In the genomic region with DNA sequence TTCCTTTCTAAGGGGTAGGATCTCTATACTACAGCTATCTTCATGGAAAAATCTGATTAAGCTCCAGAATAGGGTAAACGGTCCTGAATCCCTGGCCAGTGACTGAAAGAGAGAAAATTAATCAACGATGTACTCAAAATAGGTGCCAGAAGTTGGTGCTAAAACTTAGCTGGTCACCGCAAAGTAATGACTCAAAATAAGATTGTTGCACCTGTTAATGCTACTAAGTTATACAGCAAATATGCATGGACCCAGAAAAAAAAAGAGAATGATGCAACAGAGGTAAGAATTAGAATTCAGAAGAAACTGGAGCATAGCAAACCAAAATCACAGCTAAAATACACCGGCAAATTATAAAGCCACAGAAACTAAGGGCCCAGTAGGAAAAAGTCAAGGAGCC, we compare ENCODE assay signal across 22 cellular contexts.
DNase-seq lines count a peak whose midpoint lies in the region; ATAC-seq and TF ChIP-seq lines count a peak whose summit lies in the region.
"Had no signal": no experiment of that assay in that cellular context is flagged by ENCODE, and none has a peak within 500 bp of the region (broad histone marks: within the 10 kb centered on the region; RNA-seq: fewer than 3 reads in every experiment).

No MANE protein-coding gene starts in this region.

- H3K27ac Mint-ChIP-seq in activated naive CD4-positive, alpha-beta T cell treated with anti-CD3 and anti-CD28 coated beads for 36 hours, result no peak overlapping the region
- H3K27ac Mint-ChIP-seq: CD14-positive monocyte; HFFc6; naive B cell; progenitor cell of endocrine pancreas; T-helper 1 cell treated with Interleukin-12 subunit alpha and Interleukin-12 subunit beta and Interleukin-4 antibody, amounts not matched to agents 30 μg/mL and 1 μg/mL, for 36 hours had no signal

- H3K4me3 Mint-ChIP-seq in activated naive CD4-positive, alpha-beta T cell treated with anti-CD3 and anti-CD28 coated beads for 36 hours, result no peak overlapping the region
- H3K4me3 Mint-ChIP-seq: CD14-positive monocyte; HFFc6; naive B cell; T-helper 1 cell treated with Interleukin-12 subunit alpha and Interleukin-12 subunit beta and Interleukin-4 antibody, amounts not matched to agents 30 μg/mL and 1 μg/mL, for 36 hours had no signal

- H3K9me3 Mint-ChIP-seq in activated naive CD4-positive, alpha-beta T cell treated with anti-CD3 and anti-CD28 coated beads for 36 hours, result no peaks in the 10 kb centered on the region
- H3K9me3 Mint-ChIP-seq: CD14-positive monocyte; HFFc6; naive B cell; T-helper 1 cell treated with Interleukin-12 subunit alpha and Interleukin-12 subunit beta and Interleukin-4 antibody, amounts not matched to agents 30 μg/mL and 1 μg/mL, for 36 hours had no signal

- no peaks in the 10 kb centered on the region for H3K36me3 ChIP-seq in spleen
- H3K36me3 ChIP-seq: gastrocnemius medialis, lower lobe of right lung, upper lobe of right lung had no signal

- no peak overlapping the region for H3K4me3 ChIP-seq in spleen
- H3K4me3 ChIP-seq: A549, gastrocnemius medialis, lower lobe of right lung, upper lobe of right lung had no signal

- no peaks in the 10 kb centered on the region for H3K4me1 Mint-ChIP-seq in activated naive CD4-positive, alpha-beta T cell treated with anti-CD3 and anti-CD28 coated beads for 36 hours (ENCODE audit: low read depth)
- H3K4me1 Mint-ChIP-seq: CD14-positive monocyte, naive B cell had no signal

- ATAC-seq in GM18498 (IDR thresholded peaks at IDR 0.05; ENCODE audit: unreplicated experiment), result peak; percentile 64
- peak; percentile 58 for ATAC-seq in GM19372 (IDR thresholded peaks at IDR 0.05; ENCODE audit: low read depth, unreplicated experiment)
- peak; percentile 69 for ATAC-seq in HG02588 (IDR thresholded peaks at IDR 0.05; ENCODE audit: unreplicated experiment)
- peak; percentile 80 for ATAC-seq in HG03280 (IDR thresholded peaks at IDR 0.05; ENCODE audit: unreplicated experiment)
- ATAC-seq in omental fat pad (ENCODE audit: low FRiP score), result no peak
- ATAC-seq: A549, gastrocnemius medialis, lower lobe of right lung, Right ventricle myocardium inferior, upper lobe of right lung had no signal

- no peaks in the 10 kb centered on the region for H3K4me1 ChIP-seq in spleen
- H3K4me1 ChIP-seq: A549, gastrocnemius medialis, lower lobe of right lung, upper lobe of right lung had no signal

- CTCF ChIA-PET in activated naive CD4-positive, alpha-beta T cell treated with anti-CD3 and anti-CD28 coated beads for 36 hours (lab: Charles Lee), result no interaction called here

- no peak overlapping the region for H3K27ac ChIP-seq in spleen
- H3K27ac ChIP-seq: A549, gastrocnemius medialis, lower lobe of right lung, upper lobe of right lung had no signal

- H3K27me3 Mint-ChIP-seq in activated naive CD4-positive, alpha-beta T cell treated with anti-CD3 and anti-CD28 coated beads for 36 hours (ENCODE audit: low read depth), result no peaks in the 10 kb centered on the region
- H3K27me3 Mint-ChIP-seq: naive B cell, progenitor cell of endocrine pancreas had no signal

- WGBS in spleen, 5 donors, result 69 to 89% (median 74%) methylated on average over 4 of the region's 4 CpGs

- no peak for TF ChIP-seq CTCF in spleen (IDR thresholded peaks at IDR 0.05 in 8 of 11, conservative IDR thresholded peaks at IDR 0.05 in 3 of 11)
- TF ChIP-seq CTCF in omental fat pad (IDR thresholded peaks at IDR 0.05), result no peak

- H3K9me3 ChIP-seq in spleen, result no peaks in the 10 kb centered on the region
- H3K9me3 ChIP-seq: A549, gastrocnemius medialis, lower lobe of right lung, upper lobe of right lung had no signal

- H3K27me3 ChIP-seq in spleen (replicated peaks in 1 of 7), result no peaks in the 10 kb centered on the region
- H3K27me3 ChIP-seq: gastrocnemius medialis, upper lobe of right lung had no signal

- DNase-seq in NCI-H69 (lab: John Stamatoyannopoulos, UW) (no peak), spleen (no peak), omental fat pad (ENCODE audit: low spot score) (no peak)
- no peak for DNase-seq in activated naive CD4-positive, alpha-beta T cell treated with anti-CD3 and anti-CD28 coated beads for 36 hours
- DNase-seq: aorta; gastrocnemius medialis; HFFc6; KG1; lower lobe of right lung; naive B cell; NCI-H1105; stimulated activated naive CD4-positive, alpha-beta T cell treated with Interleukin-2 at 50 U/mL for 16 hours; upper lobe of right lung had no signal

- H3K36me3 Mint-ChIP-seq in activated naive CD4-positive, alpha-beta T cell treated with anti-CD3 and anti-CD28 coated beads for 36 hours (ENCODE audit: low read depth), result no peaks in the 10 kb centered on the region
- H3K36me3 Mint-ChIP-seq: CD14-positive monocyte, naive B cell had no signal

- no peak for TF ChIP-seq POLR2A in spleen (IDR thresholded peaks at IDR 0.05)

- intact Hi-C loops in spleen (cut with DNase I; ENCODE audit: low total_unique reads), result no loop called here
- intact Hi-C loops in activated naive CD4-positive, alpha-beta T cell treated with anti-CD3 and anti-CD28 coated beads for 36 hours (cut with micrococcal nuclease), result no loop called here
